Comparison of ENCODE assay signal across 20 cellular contexts in genomic region chr22:30877662-30878515, GRCh38.
DNase-seq lines count a peak whose midpoint lies in the region; ATAC-seq and TF ChIP-seq lines count a peak whose summit lies in the region.
"Had no signal": no experiment of that assay in that cellular context is flagged by ENCODE, and none has a peak within 500 bp of the region (broad histone marks: within the 10 kb centered on the region; RNA-seq: fewer than 3 reads in every experiment).

No MANE protein-coding gene starts in this region.

- no peaks in the 10 kb centered on the region for H3K9me3 Mint-ChIP-seq in activated naive CD8-positive, alpha-beta T cell treated with anti-CD3 and anti-CD28 coated beads, Interleukin-2, amount 10 ng/mL, durations not matched to agents 7 days and 5 days
- H3K9me3 Mint-ChIP-seq in activated naive CD8-positive, alpha-beta T cell treated with anti-CD3 and anti-CD28 coated beads for 36 hours = no peaks in the 10 kb centered on the region
- H3K9me3 Mint-ChIP-seq: activated CD8-positive, alpha-beta T cell treated with anti-CD3 and anti-CD28 coated beads for 36 hours; activated T-cell treated with anti-CD3 and anti-CD28 coated beads, Interleukin-2, amount 50 U/mL, for 4 hours; stimulated activated effector memory CD8-positive, alpha-beta T cell treated with anti-CD3 and anti-CD28 coated beads, Interleukin-12 subunit alpha, Interleukin-12 subunit beta, amount 100 ng/mL, for 72 hours; WTC11 had no signal

- H3K4me3 ChIP-seq in right atrium auricular region = no peak overlapping the region
- no peak overlapping the region for H3K4me3 ChIP-seq in spleen
- H3K4me3 ChIP-seq: transverse colon had no signal

- H3K27me3 ChIP-seq in right atrium auricular region (no peaks in the 10 kb centered on the region), spleen (replicated peaks in 1 of 7) (no peaks in the 10 kb centered on the region)
- H3K27me3 ChIP-seq: transverse colon had no signal

- H3K9me3 ChIP-seq in T-helper 17 cell (ENCODE audit: control insufficient read depth, low read length, poor library complexity, severe bottlenecking) (no peaks in the 10 kb centered on the region), right atrium auricular region (no peaks in the 10 kb centered on the region), spleen (no peaks in the 10 kb centered on the region)
- H3K9me3 ChIP-seq: transverse colon had no signal

- H3K4me1 Mint-ChIP-seq in activated naive CD8-positive, alpha-beta T cell treated with anti-CD3 and anti-CD28 coated beads, Interleukin-2, amount 10 ng/mL, durations not matched to agents 7 days and 5 days = no peaks in the 10 kb centered on the region
- no peaks in the 10 kb centered on the region for H3K4me1 Mint-ChIP-seq in activated naive CD8-positive, alpha-beta T cell treated with anti-CD3 and anti-CD28 coated beads for 36 hours
- no peaks in the 10 kb centered on the region for H3K4me1 Mint-ChIP-seq in T-helper 17 cell
- H3K4me1 Mint-ChIP-seq: stimulated activated effector memory CD8-positive, alpha-beta T cell treated with anti-CD3 and anti-CD28 coated beads, Interleukin-12 subunit alpha, Interleukin-12 subunit beta, amount 100 ng/mL, for 72 hours; WTC11 had no signal

- no peak overlapping the region for H3K4me3 Mint-ChIP-seq in activated naive CD8-positive, alpha-beta T cell treated with anti-CD3 and anti-CD28 coated beads, Interleukin-2, amount 10 ng/mL, durations not matched to agents 7 days and 5 days
- no peak overlapping the region for H3K4me3 Mint-ChIP-seq in activated naive CD8-positive, alpha-beta T cell treated with anti-CD3 and anti-CD28 coated beads for 36 hours
- H3K4me3 Mint-ChIP-seq in T-helper 17 cell = no peak overlapping the region
- H3K4me3 Mint-ChIP-seq: activated CD8-positive, alpha-beta T cell treated with anti-CD3 and anti-CD28 coated beads for 36 hours; activated T-cell treated with anti-CD3 and anti-CD28 coated beads, Interleukin-2, amount 50 U/mL, for 4 hours; stimulated activated effector memory CD8-positive, alpha-beta T cell treated with anti-CD3 and anti-CD28 coated beads, Interleukin-12 subunit alpha, Interleukin-12 subunit beta, amount 100 ng/mL, for 72 hours; WTC11 had no signal

- H3K4me1 ChIP-seq in right atrium auricular region (peaks cover 0 to 58% of the 10 kb centered on the region in 2 donors), spleen (peaks cover 0 to 20% (median 0%) of the 10 kb centered on the region in 6 donors)
- H3K4me1 ChIP-seq: transverse colon had no signal

- peak; percentile 17 for DNase-seq in activated naive CD8-positive, alpha-beta T cell treated with anti-CD3 and anti-CD28 coated beads, Interleukin-2, amount 10 ng/mL, durations not matched to agents 7 days and 5 days
- no peak for DNase-seq in activated naive CD8-positive, alpha-beta T cell treated with anti-CD3 and anti-CD28 coated beads for 36 hours
- no peak for DNase-seq in T-helper 17 cell
- no peak for DNase-seq in right atrium auricular region (ENCODE audit: low spot score)
- DNase-seq in spleen = peak; percentile 42
- DNase-seq in GM19238 (ENCODE audit: insufficient read length, low spot score) = no peak
- no peak for DNase-seq in NAMALWA (ENCODE audit: low spot score)
- DNase-seq: activated CD8-positive, alpha-beta T cell treated with anti-CD3 and anti-CD28 coated beads for 36 hours; activated T-cell treated with anti-CD3 and anti-CD28 coated beads, Interleukin-2, amount 50 U/mL, for 4 hours; central memory CD4-positive, alpha-beta T cell; NCI-H1048; NK-92 treated with Interleukin-12 subunit alpha and Interleukin-12 subunit beta, amount 100 ng/mL, for 24 hours; T-helper 2 cell; transverse colon had no signal

- TF ChIP-seq CTCF in right atrium auricular region (IDR thresholded peaks at IDR 0.05) = no peak
- TF ChIP-seq CTCF in spleen (IDR thresholded peaks at IDR 0.05 in 8 of 11, conservative IDR thresholded peaks at IDR 0.05 in 3 of 11) = no peak

- H3K27ac Mint-ChIP-seq in activated naive CD8-positive, alpha-beta T cell treated with anti-CD3 and anti-CD28 coated beads, Interleukin-2, amount 10 ng/mL, durations not matched to agents 7 days and 5 days = no peak overlapping the region
- no peak overlapping the region for H3K27ac Mint-ChIP-seq in activated naive CD8-positive, alpha-beta T cell treated with anti-CD3 and anti-CD28 coated beads for 36 hours
- peak overlapping the region; percentile 45 for H3K27ac Mint-ChIP-seq in T-helper 17 cell
- H3K27ac Mint-ChIP-seq: activated CD8-positive, alpha-beta T cell treated with anti-CD3 and anti-CD28 coated beads for 36 hours; WTC11 had no signal

- TF ChIP-seq POLR2A in spleen (IDR thresholded peaks at IDR 0.05) = no peak

- POLR2A ChIA-PET in activated naive CD8-positive, alpha-beta T cell treated with anti-CD3 and anti-CD28 coated beads, Interleukin-2, amount 10 ng/mL, durations not matched to agents 7 days and 5 days (lab: Charles Lee) = no interaction called here

- H3K36me3 ChIP-seq in right atrium auricular region = no peaks in the 10 kb centered on the region
- no peaks in the 10 kb centered on the region for H3K36me3 ChIP-seq in spleen
- H3K36me3 ChIP-seq: transverse colon had no signal

- H3K36me3 Mint-ChIP-seq in activated naive CD8-positive, alpha-beta T cell treated with anti-CD3 and anti-CD28 coated beads, Interleukin-2, amount 10 ng/mL, durations not matched to agents 7 days and 5 days = no peaks in the 10 kb centered on the region
- no peaks in the 10 kb centered on the region for H3K36me3 Mint-ChIP-seq in activated naive CD8-positive, alpha-beta T cell treated with anti-CD3 and anti-CD28 coated beads for 36 hours
- H3K36me3 Mint-ChIP-seq in T-helper 17 cell (ENCODE audit: low read depth) = no peaks in the 10 kb centered on the region
- H3K36me3 Mint-ChIP-seq: stimulated activated effector memory CD8-positive, alpha-beta T cell treated with anti-CD3 and anti-CD28 coated beads, Interleukin-12 subunit alpha, Interleukin-12 subunit beta, amount 100 ng/mL, for 72 hours; WTC11 had no signal

- peak overlapping the region; percentile 59 to 81 for H3K27ac ChIP-seq in right atrium auricular region
- H3K27ac ChIP-seq in spleen = no peak overlapping the region
- H3K27ac ChIP-seq: HL-60, parathyroid adenoma, transverse colon had no signal

- no peak for ATAC-seq in activated naive CD8-positive, alpha-beta T cell treated with anti-CD3 and anti-CD28 coated beads, Interleukin-2, amount 10 ng/mL, durations not matched to agents 7 days and 5 days (ENCODE audit: low read depth)
- no peak for ATAC-seq in T-helper 17 cell
- no peak for ATAC-seq in GM19452 (IDR thresholded peaks at IDR 0.05; ENCODE audit: unreplicated experiment)
- ATAC-seq: activated CD8-positive, alpha-beta T cell treated with anti-CD3 and anti-CD28 coated beads for 36 hours; activated T-cell treated with anti-CD3 and anti-CD28 coated beads, Interleukin-2, amount 50 U/mL, for 4 hours; left colon; stimulated activated effector memory CD8-positive, alpha-beta T cell treated with anti-CD3 and anti-CD28 coated beads, Interleukin-12 subunit alpha, Interleukin-12 subunit beta, amount 100 ng/mL, for 72 hours; WTC11 had no signal

- intact Hi-C loops in spleen (cut with DNase I; ENCODE audit: low total_unique reads) = no loop called here

- WGBS in spleen, 5 donors = 78 to 93% (median 84%) methylated on average over 15 of the region's 15 CpGs

- no peaks in the 10 kb centered on the region for H3K27me3 Mint-ChIP-seq in activated naive CD8-positive, alpha-beta T cell treated with anti-CD3 and anti-CD28 coated beads, Interleukin-2, amount 10 ng/mL, durations not matched to agents 7 days and 5 days
- no peaks in the 10 kb centered on the region for H3K27me3 Mint-ChIP-seq in activated naive CD8-positive, alpha-beta T cell treated with anti-CD3 and anti-CD28 coated beads for 36 hours
- H3K27me3 Mint-ChIP-seq in T-helper 17 cell = peaks cover 6% of the 10 kb centered on the region
- H3K27me3 Mint-ChIP-seq: activated CD8-positive, alpha-beta T cell treated with anti-CD3 and anti-CD28 coated beads for 36 hours had no signal

Comparison
In these comparisons a context has a peak if more than half of its experiments do, and no peak if none do; other contexts are left out.
1. DNase-seq: peak in activated naive CD8-positive, alpha-beta T cell treated with anti-CD3 and anti-CD28 coated beads, Interleukin-2, amount 10 ng/mL, durations not matched to agents 7 days and 5 days (single experiment) and spleen (single experiment); none in activated naive CD8-positive, alpha-beta T cell treated with anti-CD3 and anti-CD28 coated beads for 36 hours (single experiment), T-helper 17 cell (0 of 3), right atrium auricular region (single experiment), GM19238 (single experiment) and NAMALWA (single experiment).
2. H3K27ac ChIP-seq: peak in right atrium auricular region (2 of 2); none in spleen (0 of 8).